ENCODE assay signal across 18 cellular contexts in genomic region chr1:226575436-226576390, GRCh38. TPM values are rescaled to one million over a fixed set of nuclear protein-coding genes. Genes with fewer than 3 reads are reported as not detected.
DNase-seq lines count a peak whose midpoint lies in the region; ATAC-seq, FAIRE-seq and TF ChIP-seq lines count a peak whose summit lies in the region.
"Had no signal": no experiment of that assay in that cellular context is flagged by ENCODE, and none has a peak within 500 bp of the region (broad histone marks: within the 10 kb centered on the region; RNA-seq: fewer than 3 reads in every experiment).

No MANE protein-coding gene starts in this region.

- CTCF ChIA-PET in K562 (lab: Yijun Ruan, JAX; ENCODE audit: low intra/inter-chr PET ratio), result no interaction called here
- CTCF ChIA-PET in activated CD8-positive, alpha-beta T cell treated with anti-CD3 and anti-CD28 coated beads for 36 hours (lab: Charles Lee), result no interaction called here

- DNase-seq in Daoy (ENCODE audit: low read depth) (peak; percentile 28), NCI-H146 treated with DMSO at 0.1 percent for 48 hours (lab: John Stamatoyannopoulos, UW; ENCODE audit: unreplicated experiment) (peak; percentile 29), K562 (ENCODE audit: extremely low read depth in 1 of 4, low spot score in 3 of 4) (no peak), prostate gland (ENCODE audit: low spot score) (no peak), NCI-H2029 (lab: John Stamatoyannopoulos, UW) (no peak), hippocampal formation (lab: John Stamatoyannopoulos, UW) (no peak), Kasumi-1 (lab: John Stamatoyannopoulos, UW) (no peak)
- no peak for DNase-seq in activated CD8-positive, alpha-beta T cell treated with anti-CD3 and anti-CD28 coated beads for 36 hours
- DNase-seq: activated effector memory CD4-positive, alpha-beta T cell treated with anti-CD3 and anti-CD28 coated beads, Interleukin-2, amount 50 U/mL, for 16 hours; aorta; colonic mucosa; GDM1; Karpas-422; mucosa of descending colon; NCI-H1930 had no signal

- peak overlapping the region in 1 of 2 experiments; percentile 30; a peak in 1 of 4 replicates for H3K9ac ChIP-seq in K562 (ENCODE audit: insufficient read depth in 1 of 2, low read depth in 2 of 2, low read length in 2 of 2)
- H3K9ac ChIP-seq: parathyroid adenoma had no signal

- no peak for FAIRE-seq in K562 (lab: Jason Lieb, UNC)

- H3K9me3 ChIP-seq in K562 (replicated peaks; ENCODE audit: control insufficient read depth, insufficient read depth, low read depth, low read length), result no peaks in the 10 kb centered on the region
- no peaks in the 10 kb centered on the region for H3K9me3 ChIP-seq in prostate gland
- H3K9me3 ChIP-seq: colonic mucosa, mucosa of descending colon had no signal

- H3K36me3 Mint-ChIP-seq in activated CD8-positive, alpha-beta T cell treated with anti-CD3 and anti-CD28 coated beads for 36 hours (ENCODE audit: low read depth), result no peaks in the 10 kb centered on the region

- intact Hi-C loops in K562 (cut with micrococcal nuclease), result no loop called here
- intact Hi-C loops in prostate gland (cut with DNase I), result no loop called here
- intact Hi-C loops in activated CD8-positive, alpha-beta T cell treated with anti-CD3 and anti-CD28 coated beads for 36 hours (cut with micrococcal nuclease), result no loop called here

- H3K4me1 Mint-ChIP-seq in activated CD8-positive, alpha-beta T cell treated with anti-CD3 and anti-CD28 coated beads for 36 hours (ENCODE audit: low read depth), result no peaks in the 10 kb centered on the region

- TF ChIP-seq RAD21 in K562 (CRISPR knock-in tag; conservative IDR thresholded peaks at IDR 0.05 in 1 of 2, IDR thresholded peaks at IDR 0.05 in 1 of 2), result no peak

- no peaks in the 10 kb centered on the region for H3K9me1 ChIP-seq in K562 (ENCODE audit: control insufficient read depth, insufficient read depth, low read length)

- no peak for TF ChIP-seq EP300 in K562 (IDR thresholded peaks at IDR 0.05; ENCODE audit: low read length)

- H3K4me2 ChIP-seq in K562 (ENCODE audit: insufficient read depth, low read length), result no peak overlapping the region

- TF ChIP-seq CTCF in K562 (IDR thresholded peaks at IDR 0.05 in 2 of 3, conservative IDR thresholded peaks at IDR 0.05 in 1 of 3; ENCODE audit: insufficient read depth in 2 of 3, low read depth in 1 of 3, low read length in 3 of 3) (no peak), prostate gland (IDR thresholded peaks at IDR 0.05) (no peak)
- TF ChIP-seq CTCF in activated CD8-positive, alpha-beta T cell treated with anti-CD3 and anti-CD28 coated beads for 36 hours (IDR thresholded peaks at IDR 0.05), result no peak

- H3K4me3 ChIP-seq in K562 (no peak overlapping the region), prostate gland (no peak overlapping the region)
- H3K4me3 ChIP-seq: colonic mucosa, mucosa of descending colon, SK-N-MC had no signal

- no TSS peak for BruUV-seq in K562 (replicated peaks; lab: Mats Ljungman, UMichigan)

- H3K4me1 ChIP-seq in K562 (replicated peaks in 1 of 2; ENCODE audit: control insufficient read depth in 2 of 2, insufficient read depth in 2 of 2, low read length in 2 of 2) (peaks cover 3 to 7% of the 10 kb centered on the region in 2 experiments; a peak in 4 of 5 replicates), prostate gland (replicated peaks) (no peaks in the 10 kb centered on the region)
- H3K4me1 ChIP-seq: colonic mucosa, parathyroid adenoma had no signal

- H3K79me2 ChIP-seq in K562 (ENCODE audit: control insufficient read depth, insufficient read depth, low read length), result no peaks in the 10 kb centered on the region
- H3K79me2 ChIP-seq: parathyroid adenoma had no signal

- H3K27ac Mint-ChIP-seq in activated CD8-positive, alpha-beta T cell treated with anti-CD3 and anti-CD28 coated beads for 36 hours, result no peak overlapping the region

- POLR2A ChIA-PET in K562 (lab: Yijun Ruan, JAX), result interaction anchor here (1.5 kb wide), 1 partner anchor 15 kb away, joined by 7 read pairs; no protein-coding TSS in a partner anchor
- POLR2A ChIA-PET in activated CD8-positive, alpha-beta T cell treated with anti-CD3 and anti-CD28 coated beads for 36 hours (lab: Charles Lee), result no interaction called here

- H3K27me3 Mint-ChIP-seq in activated CD8-positive, alpha-beta T cell treated with anti-CD3 and anti-CD28 coated beads for 36 hours, result no peaks in the 10 kb centered on the region

- no peaks in the 10 kb centered on the region; the same call in 1 of the 2 replicates for H4K20me1 ChIP-seq in K562 (replicated peaks; ENCODE audit: control insufficient read depth, insufficient read depth, low read length)

- no peaks in the 10 kb centered on the region for H3K9me3 Mint-ChIP-seq in activated CD8-positive, alpha-beta T cell treated with anti-CD3 and anti-CD28 coated beads for 36 hours

- H2AFZ ChIP-seq in K562 (ENCODE audit: low read depth, low read length), result no peak overlapping the region
- H2AFZ ChIP-seq: parathyroid adenoma had no signal

- peaks cover 21 to 64% of the 10 kb centered on the region in 2 experiments; a peak in 4 of 5 replicates for H3K27me3 ChIP-seq in K562 (ENCODE audit: control insufficient read depth in 2 of 2, insufficient read depth in 2 of 2, low read length in 2 of 2)
- H3K27me3 ChIP-seq in prostate gland (replicated peaks; ENCODE audit: insufficient read depth), result no peaks in the 10 kb centered on the region
- H3K27me3 ChIP-seq: colonic mucosa had no signal

- no peak overlapping the region for H3K4me3 Mint-ChIP-seq in activated CD8-positive, alpha-beta T cell treated with anti-CD3 and anti-CD28 coated beads for 36 hours

- 10% methylated on average over 13 of the region's 13 CpGs for WGBS in K562 (ENCODE audit: insufficient coverage, low coverage, missing lambda C conversion rate)
- WGBS in prostate gland, result 64% methylated on average over 13 of the region's 13 CpGs

- no peak overlapping the region for H3K27ac ChIP-seq in K562 (ENCODE audit: extremely low read depth, low read depth, low read length)
- peak overlapping the region; percentile 47 to 62 for H3K27ac ChIP-seq in prostate gland
- H3K27ac ChIP-seq: C4-2B, colonic mucosa, parathyroid adenoma, SK-N-MC had no signal

- TF ChIP-seq POLR2A in K562 (conservative IDR thresholded peaks at IDR 0.05) (no peak), prostate gland (IDR thresholded peaks at IDR 0.05) (no peak)

- H3K36me3 ChIP-seq in K562 (ENCODE audit: control insufficient read depth, insufficient read depth, low read length) (no peaks in the 10 kb centered on the region), prostate gland (no peaks in the 10 kb centered on the region)
- H3K36me3 ChIP-seq: colonic mucosa had no signal

- ATAC-seq in K562, result no peak; the same call in 2 of the 3 replicates
- no peak for ATAC-seq in activated CD8-positive, alpha-beta T cell treated with anti-CD3 and anti-CD28 coated beads for 36 hours
- ATAC-seq: mucosa of descending colon had no signal

- in situ Hi-C loops in K562 (cut with MboI), result no loop called here

TF ChIP-seq in K562, 482 proteins besides CTCF, POLR2A, EP300 and RAD21:
- TF ChIP-seq MTA2 (IDR thresholded peaks at IDR 0.05; ENCODE audit: low read depth) (no peak), ZNF121 (CRISPR knock-in tag; conservative IDR thresholded peaks at IDR 0.05) (no peak), NR3C1 (CRISPR knock-in tag; IDR thresholded peaks at IDR 0.05) (no peak), PTTG1 (tag; IDR thresholded peaks at IDR 0.05; ENCODE audit: low read depth) (no peak), FOXK1 (CRISPR knock-in tag; IDR thresholded peaks at IDR 0.05; ENCODE audit: borderline replicate concordance) (no peak), NEUROD1 (IDR thresholded peaks at IDR 0.05; ENCODE audit: borderline replicate concordance, low read depth, low read length, partially characterized antibody) (no peak), NFIC (IDR thresholded peaks at IDR 0.05) (peak; percentile 75)

RNA-seq across cellular contexts. Expression of gene STUM, which starts 27.1 kb away (rescaled TPM):
- total RNA-seq in Daoy (2014; rRNA removed; shearing (Covaris generic)), result 0.45 TPM in 1 of 2 replicates, not detected in the other
- total RNA-seq in K562 (2011; cell fraction: chromatin; rRNA removed; ENCODE audit: low replicate concordance), result not detected in 2 replicates
- total RNA-seq in K562 (2011; cell fraction: nucleolus; rRNA removed), result not detected in 2 replicates
- total RNA-seq in K562 (2011; cell fraction: nucleoplasm; rRNA removed), result not detected in 2 replicates
- total RNA-seq in K562 (2014; rRNA removed) (not detected in 2 replicates), K562 (2014; rRNA removed; fragmentation: Illumina TruSeq; extraction: Trizol) (not detected in 2 replicates), K562 (2015; rRNA removed; fragmentation: Illumina TruSeq; extraction: Trizol) (not detected in 2 replicates), K562 (2021) (not detected in 2 replicates), prostate gland (1 to 10 TPM; 1.9 to 4.3 TPM)
- polyA plus RNA-seq in K562 (2011; rRNA removed) (not detected in 2 replicates), K562 (2014; fragmentation: Illumina TruSeq; extraction: Trizol) (not detected in 2 replicates), K562 (2014; fragmentation: Nextera tagmentation; extraction: Ambion mirVana) (not detected), K562 (2014; rRNA removed) (not detected in 2 replicates)
- not detected in 2 replicates for polyA plus RNA-seq in K562 (2011; cell fraction: cytosol; rRNA removed)
- not detected in 2 replicates for polyA plus RNA-seq in K562 (2011; cell fraction: nucleus; rRNA removed)
- polyA plus RNA-seq in K562 (2012), result not detected in 2 replicates
- polyA minus RNA-seq in K562 (2011; rRNA and poly(A)+ RNA removed), result not detected in 2 replicates
- not detected in 2 replicates for polyA minus RNA-seq in K562 (2011; cell fraction: cytosol; rRNA and poly(A)+ RNA removed)
- not detected in 2 replicates for polyA minus RNA-seq in K562 (2011; cell fraction: nucleus; rRNA and poly(A)+ RNA removed)
- total RNA-seq in activated CD8-positive, alpha-beta T cell treated with anti-CD3 and anti-CD28 coated beads for 36 hours, result not detected

Comparison
In these comparisons a context has a peak if more than half of its experiments do, and no peak if none do; other contexts are left out.
1. DNase-seq: peak in Daoy (single experiment) and NCI-H146 treated with DMSO at 0.1 percent for 48 hours (single experiment); none in K562 (0 of 4), prostate gland (single experiment), activated CD8-positive, alpha-beta T cell treated with anti-CD3 and anti-CD28 coated beads for 36 hours (single experiment), NCI-H2029 (single experiment), hippocampal formation (0 of 2) and Kasumi-1 (0 of 2).